In the genomic region with DNA sequence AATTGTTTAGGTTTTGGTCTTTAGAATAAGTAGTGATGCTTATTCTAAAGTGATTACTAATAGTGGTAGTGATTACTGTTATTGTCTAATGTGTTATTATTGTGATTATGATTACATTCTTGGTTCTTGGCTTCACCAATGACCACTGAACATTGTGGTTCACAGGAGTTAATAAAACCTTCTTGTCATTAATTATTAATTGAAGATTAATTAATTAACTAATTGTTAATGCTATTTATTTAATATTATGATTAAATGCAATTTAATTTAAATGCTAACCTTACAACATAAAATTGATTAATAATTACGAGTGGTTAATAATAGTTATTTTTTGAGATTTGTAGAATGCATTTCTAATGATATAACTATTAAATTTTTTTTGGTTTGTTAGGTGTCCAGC, we compare ENCODE assay signal across 30 cellular contexts.
"Had no signal": no experiment of that assay in that cellular context is flagged by ENCODE, and none has a peak within 500 bp of the region (broad histone marks: within the 10 kb centered on the region; RNA-seq: fewer than 3 reads in every experiment).

No MANE protein-coding gene starts in this region.

- DNase-seq: activated B cell treated with CpG ODN at 0.5 μM for 24 hours; activated CD4-positive, alpha-beta memory T cell treated with anti-CD3 and anti-CD28 coated beads for 36 hours; activated CD4-positive, alpha-beta T cell treated with anti-CD3 and anti-CD28 coated beads for 48 hours; activated CD8-positive, alpha-beta memory T cell treated with anti-CD3 and anti-CD28 coated beads, Interleukin-2, amount 10 ng/mL, durations not matched to agents 7 days and 5 days; activated CD8-positive, alpha-beta memory T cell treated with anti-CD3 and anti-CD28 coated beads, Interleukin-2, amount 50 U/mL, for 4 hours; activated CD8-positive, alpha-beta T cell treated with anti-CD3 and anti-CD28 coated beads, Interleukin-2, amount 10 ng/mL, durations not matched to agents 7 days and 5 days; activated effector memory CD4-positive, alpha-beta T cell treated with Interleukin-2 at 50 U/mL for 16 hours; activated gamma-delta T cell treated with Interleukin-2 at 50 U/mL for 16 hours; activated naive CD4-positive, alpha-beta T cell treated with anti-CD3 and anti-CD28 coated beads, Interleukin-2, amount 50 U/mL, for 16 hours; activated naive CD4-positive, alpha-beta T cell treated with Interleukin-2 at 50 U/mL for 16 hours; activated T-cell treated with anti-CD3 and anti-CD28 coated beads, Interleukin-2, amount 50 U/mL, for 4 hours; amniotic stem cell; anterior cingulate cortex; brain microvascular endothelial cell; cortex of kidney; dermis blood vessel endothelial cell; effector CD4-positive, alpha-beta T cell; effector memory CD8-positive, alpha-beta T cell; erythroblast; foreskin keratinocyte; T-helper 2 cell had no signal

- H3K27ac ChIP-seq: brain microvascular endothelial cell, esophagus muscularis mucosa, foreskin keratinocyte, gastroesophageal sphincter, VCaP had no signal

- H3K27me3 Mint-ChIP-seq: activated B cell treated with CpG ODN at 0.5 μM for 24 hours; activated CD4-positive, alpha-beta memory T cell treated with anti-CD3 and anti-CD28 coated beads for 36 hours; activated CD8-positive, alpha-beta memory T cell treated with anti-CD3 and anti-CD28 coated beads, Interleukin-2, amount 10 ng/mL, durations not matched to agents 7 days and 5 days; activated T-helper 17 cell treated with anti-CD3 and anti-CD28 coated beads, Interleukin-2, amount 50 U/mL, for 72 hours; central memory CD8-positive, alpha-beta T cell; effector memory CD8-positive, alpha-beta T cell had no signal

- H3K36me3 Mint-ChIP-seq: activated CD4-positive, alpha-beta memory T cell treated with anti-CD3 and anti-CD28 coated beads for 36 hours; activated CD8-positive, alpha-beta memory T cell treated with anti-CD3 and anti-CD28 coated beads, Interleukin-2, amount 10 ng/mL, durations not matched to agents 7 days and 5 days; activated naive CD8-positive, alpha-beta T cell had no signal

- H3K36me3 ChIP-seq: brain microvascular endothelial cell, esophagus muscularis mucosa, gastroesophageal sphincter had no signal

- H3K4me3 Mint-ChIP-seq: activated B cell treated with CpG ODN at 0.5 μM for 24 hours; activated CD4-positive, alpha-beta memory T cell treated with anti-CD3 and anti-CD28 coated beads for 36 hours; activated CD8-positive, alpha-beta memory T cell treated with anti-CD3 and anti-CD28 coated beads, Interleukin-2, amount 10 ng/mL, durations not matched to agents 7 days and 5 days; activated CD8-positive, alpha-beta T cell treated with anti-CD3 and anti-CD28 coated beads, Interleukin-2, amount 10 ng/mL, durations not matched to agents 7 days and 5 days; activated naive CD8-positive, alpha-beta T cell; activated T-cell treated with anti-CD3 and anti-CD28 coated beads, Interleukin-2, amount 50 U/mL, for 4 hours; activated T-helper 17 cell treated with anti-CD3 and anti-CD28 coated beads, Interleukin-2, amount 50 U/mL, for 72 hours; central memory CD8-positive, alpha-beta T cell; effector memory CD8-positive, alpha-beta T cell had no signal

- FAIRE-seq: astrocyte, bronchial epithelial cell had no signal

- H3K27ac Mint-ChIP-seq: activated B cell treated with CpG ODN at 0.5 μM for 24 hours; activated CD4-positive, alpha-beta memory T cell treated with anti-CD3 and anti-CD28 coated beads for 36 hours; activated CD8-positive, alpha-beta memory T cell treated with anti-CD3 and anti-CD28 coated beads, Interleukin-2, amount 10 ng/mL, durations not matched to agents 7 days and 5 days; activated CD8-positive, alpha-beta T cell treated with anti-CD3 and anti-CD28 coated beads, Interleukin-2, amount 10 ng/mL, durations not matched to agents 7 days and 5 days; activated naive CD8-positive, alpha-beta T cell; activated T-helper 17 cell treated with anti-CD3 and anti-CD28 coated beads, Interleukin-2, amount 50 U/mL, for 72 hours; effector memory CD8-positive, alpha-beta T cell had no signal

- H3K4me1 Mint-ChIP-seq: activated B cell treated with CpG ODN at 0.5 μM for 24 hours; activated CD8-positive, alpha-beta memory T cell treated with anti-CD3 and anti-CD28 coated beads, Interleukin-2, amount 10 ng/mL, durations not matched to agents 7 days and 5 days; activated T-helper 17 cell treated with anti-CD3 and anti-CD28 coated beads, Interleukin-2, amount 50 U/mL, for 72 hours; central memory CD8-positive, alpha-beta T cell had no signal

- H3K27me3 ChIP-seq: brain microvascular endothelial cell, esophagus muscularis mucosa, foreskin keratinocyte, gastroesophageal sphincter had no signal

- H3K4me1 ChIP-seq: esophagus muscularis mucosa, foreskin keratinocyte, gastroesophageal sphincter had no signal

- ATAC-seq: activated CD4-positive, CD25-positive, alpha-beta regulatory T cell treated with anti-CD3 and anti-CD28 coated beads, Interleukin-2, amount 50 U/mL, for 24 hours; activated CD8-positive, alpha-beta memory T cell treated with anti-CD3 and anti-CD28 coated beads, Interleukin-2, amount 10 ng/mL, durations not matched to agents 7 days and 5 days; activated CD8-positive, alpha-beta T cell treated with anti-CD3 and anti-CD28 coated beads, Interleukin-2, amount 10 ng/mL, durations not matched to agents 7 days and 5 days; activated T-cell treated with anti-CD3 and anti-CD28 coated beads, Interleukin-2, amount 50 U/mL, for 4 hours; activated T-helper 17 cell treated with anti-CD3 and anti-CD28 coated beads, Interleukin-2, amount 50 U/mL, for 72 hours; effector memory CD8-positive, alpha-beta T cell; foreskin keratinocyte; gastroesophageal sphincter had no signal

- H3K9me3 ChIP-seq: esophagus muscularis mucosa, gastroesophageal sphincter had no signal

- H3K4me3 ChIP-seq: esophagus muscularis mucosa, gastroesophageal sphincter had no signal
